Comparison of ENCODE assay signal across 23 cellular contexts in genomic region chr9:37220971-37221370, GRCh38.
DNase-seq lines count a peak whose midpoint lies in the region; TF ChIP-seq lines count a peak whose summit lies in the region.
"Had no signal": no experiment of that assay in that cellular context is flagged by ENCODE, and none has a peak within 500 bp of the region (broad histone marks: within the 10 kb centered on the region; RNA-seq: fewer than 3 reads in every experiment).

No MANE protein-coding gene starts in this region.

- H3K36me3 Mint-ChIP-seq in chondrocyte (ENCODE audit: low read depth) (no peaks in the 10 kb centered on the region), progenitor cell of endocrine pancreas (ENCODE audit: insufficient read depth) (peaks cover 1% of the 10 kb centered on the region)

- H3K4me3 Mint-ChIP-seq in chondrocyte (ENCODE audit: unreplicated experiment): no peak overlapping the region
- H3K4me3 Mint-ChIP-seq in progenitor cell of endocrine pancreas (ENCODE audit: low read depth): no peak overlapping the region
- H3K4me3 Mint-ChIP-seq: activated T-helper 1 cell treated with anti-CD3 and anti-CD28 coated beads, Interleukin-12 subunit alpha, Interleukin-12 subunit beta, Interleukin-2, Interleukin-4 antibody, amounts not matched to agents 30 ng/mL and 10 ng/mL and 1 ng/mL, durations not matched to agents 14 hours and 24 hours and 36 hours; nephron had no signal

- no peak overlapping the region for H3K9ac ChIP-seq in BLaER1

- H3K4me3 ChIP-seq in BLaER1 (no peak overlapping the region), HEK293 (ENCODE audit: low read depth, low read length) (no peak overlapping the region)
- H3K4me3 ChIP-seq: cardiac muscle cell, dorsolateral prefrontal cortex, gastrocnemius medialis, HAP-1, psoas muscle, spleen had no signal

- H3K9me3 ChIP-seq in BLaER1 (no peaks in the 10 kb centered on the region), HEK293 (ENCODE audit: control insufficient read depth, insufficient read depth, low read depth, low read length) (no peaks in the 10 kb centered on the region)
- H3K9me3 ChIP-seq: Caco-2, gastrocnemius medialis, HAP-1, psoas muscle, spleen had no signal

- peak overlapping the region; percentile 34 for H3K4me2 ChIP-seq in BLaER1

- DNase-seq in chondrocyte (ENCODE audit: low spot score) (no peak), renal cortical epithelial cell (ENCODE audit: low read depth) (peak; percentile 53), NCI-H69 (lab: John Stamatoyannopoulos, UW) (no peak), progenitor cell of endocrine pancreas (ENCODE audit: low spot score, unreplicated experiment) (no peak), UCSD-AML1 (lab: John Stamatoyannopoulos, UW; ENCODE audit: unreplicated experiment) (no peak)
- DNase-seq: AML-193, Caco-2, dorsolateral prefrontal cortex, gastrocnemius medialis, left colon, NCI-H1417, OCI-M1, psoas muscle, SIG-M5, spleen, substantia nigra, T-helper 2 cell had no signal

- POLR2A ChIA-PET in HEK293 (lab: Yijun Ruan, JAX): no interaction called here

- peaks cover 55% of the 10 kb centered on the region for H3K36me3 ChIP-seq in BLaER1
- H3K36me3 ChIP-seq in HEK293 (ENCODE audit: control insufficient read depth in 2 of 2, insufficient read depth in 1 of 2, low read length in 2 of 2): no peaks in the 10 kb centered on the region
- H3K36me3 ChIP-seq: cardiac muscle cell, gastrocnemius medialis, HAP-1, spleen had no signal

- H3K27ac Mint-ChIP-seq in chondrocyte (ENCODE audit: unreplicated experiment) (peak overlapping the region; percentile 9), progenitor cell of endocrine pancreas (no peak overlapping the region)
- H3K27ac Mint-ChIP-seq: activated T-helper 1 cell treated with anti-CD3 and anti-CD28 coated beads, Interleukin-12 subunit alpha, Interleukin-12 subunit beta, Interleukin-2, Interleukin-4 antibody, amounts not matched to agents 30 ng/mL and 10 ng/mL and 1 ng/mL, durations not matched to agents 14 hours and 24 hours and 36 hours; nephron had no signal

- H3K4me1 Mint-ChIP-seq in chondrocyte (ENCODE audit: low read depth) (peaks cover 26% of the 10 kb centered on the region), progenitor cell of endocrine pancreas (ENCODE audit: low read depth) (no peaks in the 10 kb centered on the region)

- H3K4me1 ChIP-seq in BLaER1 (peaks cover 91% of the 10 kb centered on the region), HEK293 (ENCODE audit: control insufficient read depth, insufficient read depth, low read length) (no peaks in the 10 kb centered on the region)
- H3K4me1 ChIP-seq: Caco-2, gastrocnemius medialis, psoas muscle had no signal

- H3K27ac ChIP-seq in BLaER1: peak overlapping the region; percentile 24; the same call in 1 of the 2 replicates
- no peak overlapping the region for H3K27ac ChIP-seq in HEK293 (ENCODE audit: extremely low read depth, low read depth, low read length)
- H3K27ac ChIP-seq: cardiac muscle cell, dorsolateral prefrontal cortex, gastrocnemius medialis, psoas muscle, spleen had no signal

- H3K9me3 Mint-ChIP-seq in chondrocyte (ENCODE audit: low read depth) (no peaks in the 10 kb centered on the region), progenitor cell of endocrine pancreas (ENCODE audit: low read depth) (no peaks in the 10 kb centered on the region)
- H3K9me3 Mint-ChIP-seq: activated T-helper 1 cell treated with anti-CD3 and anti-CD28 coated beads, Interleukin-12 subunit alpha, Interleukin-12 subunit beta, Interleukin-2, Interleukin-4 antibody, amounts not matched to agents 30 ng/mL and 10 ng/mL and 1 ng/mL, durations not matched to agents 14 hours and 24 hours and 36 hours; nephron had no signal

- TF ChIP-seq CTCF in HEK293 (tag by site-specific recombination; IDR thresholded peaks at IDR 0.05) (no peak), chondrocyte (IDR thresholded peaks at IDR 0.05) (no peak), progenitor cell of endocrine pancreas (IDR thresholded peaks at IDR 0.05; ENCODE audit: unreplicated experiment) (no peak)

- H3K27me3 Mint-ChIP-seq in chondrocyte (ENCODE audit: low read depth): no peaks in the 10 kb centered on the region
- no peaks in the 10 kb centered on the region for H3K27me3 Mint-ChIP-seq in progenitor cell of endocrine pancreas

- H3K27me3 ChIP-seq in BLaER1: no peaks in the 10 kb centered on the region
- H3K27me3 ChIP-seq: cardiac muscle cell, dorsolateral prefrontal cortex, gastrocnemius medialis, spleen had no signal

- CTCF ChIA-PET in HEK293 (lab: Yijun Ruan, JAX): no interaction called here

- peaks cover 100% of the 10 kb centered on the region for H4K20me1 ChIP-seq in BLaER1

TF ChIP-seq in HEK293, 187 proteins besides CTCF, POLR2A, EP300 and RAD21:
- no peak for TF ChIP-seq KLF9 (tag by site-specific recombination; IDR thresholded peaks at IDR 0.05; ENCODE audit: low read depth)
- no peak for TF ChIP-seq KLF8 (tag by site-specific recombination; IDR thresholded peaks at IDR 0.05)
- no peak for TF ChIP-seq ZBTB44 (tag by site-specific recombination; IDR thresholded peaks at IDR 0.05)
- no peak for TF ChIP-seq ZNF654 (tag by site-specific recombination; IDR thresholded peaks at IDR 0.05; ENCODE audit: low read depth)
- TF ChIP-seq ZNF488 (tag by site-specific recombination; IDR thresholded peaks at IDR 0.05): no peak
- 0 out of 2 replicates have a peak, but pooled peaks have one; percentile 27 for TF ChIP-seq ATF2 (tag by site-specific recombination; IDR thresholded peaks at IDR 0.05; ENCODE audit: low read depth)
